13 cellular contexts compared by ENCODE assay signal in the genomic region with DNA sequence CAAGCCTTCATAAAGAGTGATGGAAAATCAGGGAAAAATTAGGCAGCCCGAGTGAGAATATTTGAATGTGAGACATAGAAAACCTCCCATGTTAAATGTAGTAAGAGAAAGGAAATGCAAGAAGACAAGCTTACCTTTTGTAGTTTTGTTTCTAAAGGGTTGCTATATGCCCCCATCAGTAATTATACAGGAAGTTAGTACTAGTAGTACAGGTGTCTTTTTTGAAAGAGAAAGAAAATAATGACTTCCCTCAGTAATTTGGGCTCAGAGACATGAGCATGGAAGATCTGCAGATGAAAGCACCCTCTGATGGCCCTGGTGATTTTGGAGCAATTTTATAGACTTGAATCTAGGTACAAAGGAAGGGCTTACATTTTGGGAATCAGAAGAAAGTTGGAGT.
DNase-seq lines count a peak whose midpoint lies in the region; ATAC-seq and TF ChIP-seq lines count a peak whose summit lies in the region.
"Had no signal": no experiment of that assay in that cellular context is flagged by ENCODE, and none has a peak within 500 bp of the region (broad histone marks: within the 10 kb centered on the region; RNA-seq: fewer than 3 reads in every experiment).

No MANE protein-coding gene starts in this region.

- 81 to 92% (median 89%) methylated on average over 1 of the region's 1 CpG for WGBS in heart left ventricle, 4 donors

- no peaks in the 10 kb centered on the region for H3K4me1 ChIP-seq in heart left ventricle
- H3K4me1 ChIP-seq: esophagus muscularis mucosa had no signal

- no peak overlapping the region for H3K4me3 Mint-ChIP-seq in activated CD8-positive, alpha-beta T cell treated with anti-CD3 and anti-CD28 coated beads for 36 hours
- H3K4me3 Mint-ChIP-seq in activated CD8-positive, alpha-beta T cell treated with anti-CD3 and anti-CD28 coated beads, Interleukin-2, amount 10 ng/mL, durations not matched to agents 7 days and 5 days, result no peak overlapping the region
- H3K4me3 Mint-ChIP-seq in stimulated activated naive B cell treated with anti-CD40 and anti-IgM and Interleukin-4, amounts not matched to agents 10 μg/mL and 1 μg/mL and 100 μg/mL, for 72 hours, result peak overlapping the region; percentile 21 to 45
- H3K4me3 Mint-ChIP-seq in osteocyte (ENCODE audit: unreplicated experiment), result no peak overlapping the region
- H3K4me3 Mint-ChIP-seq: nephron had no signal

- no peak for ATAC-seq in activated CD8-positive, alpha-beta T cell treated with anti-CD3 and anti-CD28 coated beads for 36 hours
- ATAC-seq in activated CD8-positive, alpha-beta T cell treated with anti-CD3 and anti-CD28 coated beads, Interleukin-2, amount 10 ng/mL, durations not matched to agents 7 days and 5 days, result no peak
- ATAC-seq in HG02588 (IDR thresholded peaks at IDR 0.05; ENCODE audit: unreplicated experiment) (peak; percentile 95), HG03432 (IDR thresholded peaks at IDR 0.05; ENCODE audit: unreplicated experiment) (peak; percentile 62), heart left ventricle (no peak)
- ATAC-seq in stimulated activated naive B cell treated with anti-CD40 and anti-IgM and Interleukin-4, amounts not matched to agents 10 μg/mL and 1 μg/mL and 100 μg/mL, for 72 hours (replicated peaks), result no peak

- H3K36me3 Mint-ChIP-seq in activated CD8-positive, alpha-beta T cell treated with anti-CD3 and anti-CD28 coated beads for 36 hours (ENCODE audit: low read depth), result peaks cover 41% of the 10 kb centered on the region
- peaks cover 21% of the 10 kb centered on the region for H3K36me3 Mint-ChIP-seq in activated CD8-positive, alpha-beta T cell treated with anti-CD3 and anti-CD28 coated beads, Interleukin-2, amount 10 ng/mL, durations not matched to agents 7 days and 5 days (ENCODE audit: low read depth)
- peaks cover 46 to 51% of the 10 kb centered on the region in 2 donors for H3K36me3 Mint-ChIP-seq in stimulated activated naive B cell treated with anti-CD40 and anti-IgM and Interleukin-4, amounts not matched to agents 10 μg/mL and 1 μg/mL and 100 μg/mL, for 72 hours
- H3K36me3 Mint-ChIP-seq in osteocyte (ENCODE audit: unreplicated experiment), result peaks cover 30% of the 10 kb centered on the region

- TF ChIP-seq CTCF in activated CD8-positive, alpha-beta T cell treated with anti-CD3 and anti-CD28 coated beads for 36 hours (IDR thresholded peaks at IDR 0.05), result no peak
- no peak for TF ChIP-seq CTCF in heart left ventricle (IDR thresholded peaks at IDR 0.05)
- TF ChIP-seq CTCF in osteocyte (IDR thresholded peaks at IDR 0.05), result no peak

- peaks cover 0 to 23% (median 7%) of the 10 kb centered on the region in 9 donors for H3K36me3 ChIP-seq in heart left ventricle
- H3K36me3 ChIP-seq: brain microvascular endothelial cell had no signal

- no peak for DNase-seq in activated CD8-positive, alpha-beta T cell treated with anti-CD3 and anti-CD28 coated beads for 36 hours
- DNase-seq in activated CD8-positive, alpha-beta T cell treated with anti-CD3 and anti-CD28 coated beads, Interleukin-2, amount 10 ng/mL, durations not matched to agents 7 days and 5 days, result no peak
- no peak for DNase-seq in stimulated activated naive B cell treated with anti-CD40 and anti-IgM and Interleukin-4, amounts not matched to agents 10 μg/mL and 1 μg/mL and 100 μg/mL, for 72 hours
- DNase-seq in heart left ventricle (no peak), osteocyte (ENCODE audit: extremely low spot score, unreplicated experiment) (no peak), COLO668 (lab: John Stamatoyannopoulos, UW; ENCODE audit: unreplicated experiment) (no peak)
- DNase-seq: brain microvascular endothelial cell, GOT3, NCI-H345 had no signal

- POLR2A ChIA-PET in activated CD8-positive, alpha-beta T cell treated with anti-CD3 and anti-CD28 coated beads for 36 hours (lab: Charles Lee), result no interaction called here
- POLR2A ChIA-PET in activated CD8-positive, alpha-beta T cell treated with anti-CD3 and anti-CD28 coated beads, Interleukin-2, amount 10 ng/mL, durations not matched to agents 7 days and 5 days (lab: Charles Lee), result no interaction called here

- H3K9me3 Mint-ChIP-seq in activated CD8-positive, alpha-beta T cell treated with anti-CD3 and anti-CD28 coated beads for 36 hours, result peaks cover 7% of the 10 kb centered on the region
- H3K9me3 Mint-ChIP-seq in activated CD8-positive, alpha-beta T cell treated with anti-CD3 and anti-CD28 coated beads, Interleukin-2, amount 10 ng/mL, durations not matched to agents 7 days and 5 days (ENCODE audit: insufficient read depth), result peaks cover 11% of the 10 kb centered on the region
- H3K9me3 Mint-ChIP-seq in stimulated activated naive B cell treated with anti-CD40 and anti-IgM and Interleukin-4, amounts not matched to agents 10 μg/mL and 1 μg/mL and 100 μg/mL, for 72 hours, result peaks cover 5 to 7% of the 10 kb centered on the region in 2 donors
- peaks cover 17% of the 10 kb centered on the region for H3K9me3 Mint-ChIP-seq in osteocyte (ENCODE audit: unreplicated experiment)

- H3K9me3 ChIP-seq in heart left ventricle, result peaks cover 0 to 17% (median 0%) of the 10 kb centered on the region in 12 donors

- peak overlapping the region; percentile 47 for H3K27ac Mint-ChIP-seq in activated CD8-positive, alpha-beta T cell treated with anti-CD3 and anti-CD28 coated beads for 36 hours
- H3K27ac Mint-ChIP-seq in activated CD8-positive, alpha-beta T cell treated with anti-CD3 and anti-CD28 coated beads, Interleukin-2, amount 10 ng/mL, durations not matched to agents 7 days and 5 days, result no peak overlapping the region
- peak overlapping the region; percentile 65 for H3K27ac Mint-ChIP-seq in stimulated activated naive B cell treated with anti-CD40 and anti-IgM and Interleukin-4, amounts not matched to agents 10 μg/mL and 1 μg/mL and 100 μg/mL, for 72 hours
- H3K27ac Mint-ChIP-seq in osteocyte (ENCODE audit: unreplicated experiment), result no peak overlapping the region
- H3K27ac Mint-ChIP-seq: nephron had no signal

- TF ChIP-seq POLR2A in heart left ventricle (IDR thresholded peaks at IDR 0.05), result no peak

- no peaks in the 10 kb centered on the region for H3K27me3 ChIP-seq in heart left ventricle
- H3K27me3 ChIP-seq: brain microvascular endothelial cell, esophagus muscularis mucosa had no signal

- no peak overlapping the region for H3K27ac ChIP-seq in heart left ventricle
- H3K27ac ChIP-seq: brain microvascular endothelial cell, esophagus muscularis mucosa had no signal

- CTCF ChIA-PET in activated CD8-positive, alpha-beta T cell treated with anti-CD3 and anti-CD28 coated beads for 36 hours (lab: Charles Lee), result no interaction called here
- CTCF ChIA-PET in activated CD8-positive, alpha-beta T cell treated with anti-CD3 and anti-CD28 coated beads, Interleukin-2, amount 10 ng/mL, durations not matched to agents 7 days and 5 days (lab: Charles Lee), result interaction anchor here (0.9 kb wide), 1 partner anchor 114 kb away, joined by 4 read pairs; no protein-coding TSS in a partner anchor

- intact Hi-C loops in activated CD8-positive, alpha-beta T cell treated with anti-CD3 and anti-CD28 coated beads for 36 hours (cut with micrococcal nuclease), result no loop called here
- intact Hi-C loops in heart left ventricle (cut with DNase I), result no loop called here

- H3K4me3 ChIP-seq in heart left ventricle, result no peak overlapping the region
- H3K4me3 ChIP-seq: esophagus muscularis mucosa had no signal

- H3K27me3 Mint-ChIP-seq in activated CD8-positive, alpha-beta T cell treated with anti-CD3 and anti-CD28 coated beads for 36 hours, result no peaks in the 10 kb centered on the region
- no peaks in the 10 kb centered on the region for H3K27me3 Mint-ChIP-seq in activated CD8-positive, alpha-beta T cell treated with anti-CD3 and anti-CD28 coated beads, Interleukin-2, amount 10 ng/mL, durations not matched to agents 7 days and 5 days (ENCODE audit: low read depth)
- no peaks in the 10 kb centered on the region for H3K27me3 Mint-ChIP-seq in stimulated activated naive B cell treated with anti-CD40 and anti-IgM and Interleukin-4, amounts not matched to agents 10 μg/mL and 1 μg/mL and 100 μg/mL, for 72 hours
- no peaks in the 10 kb centered on the region for H3K27me3 Mint-ChIP-seq in osteocyte (ENCODE audit: unreplicated experiment)

- H3K4me1 Mint-ChIP-seq in activated CD8-positive, alpha-beta T cell treated with anti-CD3 and anti-CD28 coated beads for 36 hours (ENCODE audit: low read depth), result peaks cover 13% of the 10 kb centered on the region
- H3K4me1 Mint-ChIP-seq in activated CD8-positive, alpha-beta T cell treated with anti-CD3 and anti-CD28 coated beads, Interleukin-2, amount 10 ng/mL, durations not matched to agents 7 days and 5 days (ENCODE audit: low read depth), result peaks cover 8% of the 10 kb centered on the region
- peaks cover 29 to 77% of the 10 kb centered on the region in 2 donors for H3K4me1 Mint-ChIP-seq in stimulated activated naive B cell treated with anti-CD40 and anti-IgM and Interleukin-4, amounts not matched to agents 10 μg/mL and 1 μg/mL and 100 μg/mL, for 72 hours
- no peaks in the 10 kb centered on the region for H3K4me1 Mint-ChIP-seq in osteocyte (ENCODE audit: unreplicated experiment)
- H3K4me1 Mint-ChIP-seq: nephron had no signal

Comparison
In these comparisons a context has a peak if more than half of its experiments do, and no peak if none do; other contexts are left out.
1. H3K27ac Mint-ChIP-seq: peak in activated CD8-positive, alpha-beta T cell treated with anti-CD3 and anti-CD28 coated beads for 36 hours (single experiment) and stimulated activated naive B cell treated with anti-CD40 and anti-IgM and Interleukin-4, amounts not matched to agents 10 μg/mL and 1 μg/mL and 100 μg/mL, for 72 hours (single experiment); none in activated CD8-positive, alpha-beta T cell treated with anti-CD3 and anti-CD28 coated beads, Interleukin-2, amount 10 ng/mL, durations not matched to agents 7 days and 5 days (single experiment) and osteocyte (single experiment).
2. ATAC-seq: peak in HG02588 (single experiment) and HG03432 (single experiment); none in activated CD8-positive, alpha-beta T cell treated with anti-CD3 and anti-CD28 coated beads for 36 hours (single experiment), activated CD8-positive, alpha-beta T cell treated with anti-CD3 and anti-CD28 coated beads, Interleukin-2, amount 10 ng/mL, durations not matched to agents 7 days and 5 days (single experiment), stimulated activated naive B cell treated with anti-CD40 and anti-IgM and Interleukin-4, amounts not matched to agents 10 μg/mL and 1 μg/mL and 100 μg/mL, for 72 hours (0 of 2) and heart left ventricle (0 of 4).
3. H3K4me3 Mint-ChIP-seq: peak in stimulated activated naive B cell treated with anti-CD40 and anti-IgM and Interleukin-4, amounts not matched to agents 10 μg/mL and 1 μg/mL and 100 μg/mL, for 72 hours (2 of 2); none in activated CD8-positive, alpha-beta T cell treated with anti-CD3 and anti-CD28 coated beads for 36 hours (single experiment), activated CD8-positive, alpha-beta T cell treated with anti-CD3 and anti-CD28 coated beads, Interleukin-2, amount 10 ng/mL, durations not matched to agents 7 days and 5 days (single experiment) and osteocyte (single experiment).